Comparison of ENCODE assay signal across 21 cellular contexts in genomic region chr18:45232058-45232457, GRCh38.
DNase-seq lines count a peak whose midpoint lies in the region; ATAC-seq and TF ChIP-seq lines count a peak whose summit lies in the region.
"Had no signal": no experiment of that assay in that cellular context is flagged by ENCODE, and none has a peak within 500 bp of the region (broad histone marks: within the 10 kb centered on the region; RNA-seq: fewer than 3 reads in every experiment).

No MANE protein-coding gene starts in this region.

- no peaks in the 10 kb centered on the region for H3K79me2 ChIP-seq in fibroblast of lung (ENCODE audit: control insufficient read depth, insufficient read depth, low read length)

- DNase-seq in CD1c-positive myeloid dendritic cell (ENCODE audit: extremely low spot score) (peak; percentile 45), Kasumi-1 (lab: John Stamatoyannopoulos, UW) (peak; percentile 43 to 60), OCI-M1 (lab: John Stamatoyannopoulos, UW) (peak; percentile 3), fibroblast of lung (ENCODE audit: low read depth in 2 of 2) (no peak), right atrium auricular region (ENCODE audit: low spot score) (no peak), uterus (no peak)
- DNase-seq: DMS153, DND-41, NCI-H1105 treated with DMSO at 0.1 percent for 48 hours, NCI-H146, NCI-H1930, NCI-H2107, NCI-H524 treated with DMSO at 0.1 percent for 48 hours, NCI-H774, SHP77 had no signal

- intact Hi-C loops in uterus (cut with DNase I; ENCODE audit: low total_unique reads), result no loop called here

- H3K9me3 ChIP-seq in fibroblast of lung (ENCODE audit: control insufficient read depth, insufficient read depth, low read depth, low read length), result no peaks in the 10 kb centered on the region
- H3K9me3 ChIP-seq in right atrium auricular region, result no peaks in the 10 kb centered on the region
- no peaks in the 10 kb centered on the region for H3K9me3 ChIP-seq in uterus
- H3K9me3 ChIP-seq: A549 had no signal

- H3K9ac ChIP-seq in fibroblast of lung (ENCODE audit: insufficient read depth, low read length), result no peak overlapping the region
- H3K9ac ChIP-seq: KMS-11 had no signal

- H3K36me3 ChIP-seq in fibroblast of lung (ENCODE audit: control insufficient read depth, insufficient read depth, low read length) (no peaks in the 10 kb centered on the region), right atrium auricular region (no peaks in the 10 kb centered on the region), uterus (no peaks in the 10 kb centered on the region)

- no peak for TF ChIP-seq POLR2A in uterus (IDR thresholded peaks at IDR 0.05)

- H3K27ac ChIP-seq in fibroblast of lung (ENCODE audit: insufficient read depth, low read length), result no peak overlapping the region
- H3K27ac ChIP-seq in right atrium auricular region, result no peak overlapping the region
- no peak overlapping the region for H3K27ac ChIP-seq in uterus
- H3K27ac ChIP-seq: A549, C4-2B, KMS-11, RWPE1 had no signal

- no peak overlapping the region for H3K4me3 ChIP-seq in fibroblast of lung (replicated peaks in 1 of 4; ENCODE audit: control extremely low read depth in 1 of 4, insufficient read depth in 1 of 4, low read depth in 3 of 4, low read length in 4 of 4)
- no peak overlapping the region for H3K4me3 ChIP-seq in right atrium auricular region
- H3K4me3 ChIP-seq in uterus, result no peak overlapping the region
- H3K4me3 ChIP-seq: A549 had no signal

- H3K27me3 ChIP-seq in fibroblast of lung (ENCODE audit: control insufficient read depth, insufficient read depth, low read length) (no peaks in the 10 kb centered on the region), right atrium auricular region (no peaks in the 10 kb centered on the region), uterus (no peaks in the 10 kb centered on the region)

- H3K4me1 ChIP-seq in fibroblast of lung (ENCODE audit: control insufficient read depth, extremely low read depth, insufficient read depth, low read length) (peaks cover 6% of the 10 kb centered on the region), right atrium auricular region (no peaks in the 10 kb centered on the region), uterus (no peaks in the 10 kb centered on the region)
- H3K4me1 ChIP-seq: A549 had no signal

- H3K4me2 ChIP-seq in fibroblast of lung (ENCODE audit: extremely low read depth, insufficient read depth, low read length), result no peak overlapping the region
- H3K4me2 ChIP-seq: A549, KMS-11 had no signal

- H4K20me1 ChIP-seq in fibroblast of lung (ENCODE audit: control insufficient read depth, extremely low read depth, insufficient read depth, low read length), result no peaks in the 10 kb centered on the region

- TF ChIP-seq CTCF in fibroblast of lung (conservative IDR thresholded peaks at IDR 0.05 in 1 of 2, IDR thresholded peaks at IDR 0.05 in 1 of 2; ENCODE audit: low read depth in 1 of 2, low read length in 2 of 2) (no peak), right atrium auricular region (IDR thresholded peaks at IDR 0.05) (no peak), uterus (IDR thresholded peaks at IDR 0.05) (no peak)

- ATAC-seq in HG02938 (IDR thresholded peaks at IDR 0.05; ENCODE audit: unreplicated experiment), result no peak
- ATAC-seq: A549, Panc1 had no signal

- H2AFZ ChIP-seq in fibroblast of lung (ENCODE audit: low read length), result peak overlapping the region; percentile 17

Comparison
In these comparisons a context has a peak if more than half of its experiments do, and no peak if none do; other contexts are left out.
1. DNase-seq: peak in CD1c-positive myeloid dendritic cell (single experiment), Kasumi-1 (2 of 2) and OCI-M1 (single experiment); none in fibroblast of lung (0 of 2), right atrium auricular region (single experiment) and uterus (0 of 2).